In genomic region chr2:207330912-207331311, GRCh38 we compare ENCODE assay signal across 8 cellular contexts.
A peak's percentile ranks its signal among the peaks of the same experiment; 100 is the strongest.
DNase-seq lines count a peak whose midpoint lies in the region; ATAC-seq lines count a peak whose summit lies in the region.

No MANE protein-coding gene starts in this region.

- H3K27ac ChIP-seq in epithelial cell of prostate: peak overlapping the region; percentile 99

- ATAC-seq in GM18858 (IDR thresholded peaks at IDR 0.05; ENCODE audit: unreplicated experiment) (peak; percentile 49), HG02981 (IDR thresholded peaks at IDR 0.05; ENCODE audit: unreplicated experiment) (peak; percentile 57)

- peak; percentile 84 for DNase-seq in A172 (ENCODE audit: low spot score)
- peak; percentile 38 for DNase-seq in SK-N-DZ (ENCODE audit: low spot score)
- peak; percentile 98 for DNase-seq in epithelial cell of prostate (ENCODE audit: low read depth, low spot score)
- peak; percentile 23 to 32 for DNase-seq in stimulated activated CD4-positive, alpha-beta T cell treated with anti-CD3 and anti-CD28 coated beads, Interleukin-4, amount 100 ng/mL, for 4 hours
- DNase-seq in NCI-H1417 treated with DMSO at 0.1 percent for 48 hours (lab: John Stamatoyannopoulos, UW): no peak
- DNase-seq in NCI-H1694 treated with DMSO at 0.1 percent for 48 hours (lab: John Stamatoyannopoulos, UW): no peak

Comparison
In these comparisons a context has a peak if more than half of its experiments do, and no peak if none do; other contexts are left out.
1. DNase-seq: peak in A172 (single experiment), SK-N-DZ (single experiment), epithelial cell of prostate (single experiment) and stimulated activated CD4-positive, alpha-beta T cell treated with anti-CD3 and anti-CD28 coated beads, Interleukin-4, amount 100 ng/mL, for 4 hours (2 of 2); none in NCI-H1417 treated with DMSO at 0.1 percent for 48 hours (single experiment) and NCI-H1694 treated with DMSO at 0.1 percent for 48 hours (single experiment).